In genomic region chr13:99528547-99528946, GRCh38 we compare ENCODE assay signal across 8 cellular contexts. TPM values are rescaled to one million over a fixed set of nuclear protein-coding genes. Genes with fewer than 3 reads are reported as not detected.
DNase-seq lines count a peak whose midpoint lies in the region; ATAC-seq and TF ChIP-seq lines count a peak whose summit lies in the region.

No MANE protein-coding gene starts in this region.

- H3K27me3 Mint-ChIP-seq in activated naive CD4-positive, alpha-beta T cell treated with anti-CD3 and anti-CD28 coated beads for 36 hours (ENCODE audit: low read depth), result no peaks in the 10 kb centered on the region
- H3K27me3 Mint-ChIP-seq in activated T-helper 17 cell treated with anti-CD3 and anti-CD28 coated beads, Interleukin-2, amount 50 U/mL, for 72 hours, result no peaks in the 10 kb centered on the region

- no peak for TF ChIP-seq CTCF in lower lobe of right lung (IDR thresholded peaks at IDR 0.05)

- no peaks in the 10 kb centered on the region for H3K4me1 ChIP-seq in lower lobe of right lung

- no peaks in the 10 kb centered on the region; the same call in none of the 2 replicates for H3K36me3 ChIP-seq in H7 (replicated peaks; ENCODE audit: control insufficient read depth, insufficient read depth, low read length)
- peaks cover 56% of the 10 kb centered on the region for H3K36me3 ChIP-seq in lower lobe of right lung

- peak; percentile 57 for ATAC-seq in HG02973 (IDR thresholded peaks at IDR 0.05; ENCODE audit: unreplicated experiment)
- ATAC-seq in activated T-helper 17 cell treated with anti-CD3 and anti-CD28 coated beads, Interleukin-2, amount 50 U/mL, for 72 hours (replicated peaks), result no peak
- no peak for ATAC-seq in lower lobe of right lung

- H3K4me3 Mint-ChIP-seq in activated naive CD4-positive, alpha-beta T cell treated with anti-CD3 and anti-CD28 coated beads for 36 hours, result no peak overlapping the region
- no peak overlapping the region for H3K4me3 Mint-ChIP-seq in activated T-helper 17 cell treated with anti-CD3 and anti-CD28 coated beads, Interleukin-2, amount 50 U/mL, for 72 hours

- H3K27ac ChIP-seq in lower lobe of right lung, result no peak overlapping the region

- H3K9me3 Mint-ChIP-seq in activated naive CD4-positive, alpha-beta T cell treated with anti-CD3 and anti-CD28 coated beads for 36 hours, result no peaks in the 10 kb centered on the region
- no peaks in the 10 kb centered on the region for H3K9me3 Mint-ChIP-seq in activated T-helper 17 cell treated with anti-CD3 and anti-CD28 coated beads, Interleukin-2, amount 50 U/mL, for 72 hours

- no peak overlapping the region for H3K27ac Mint-ChIP-seq in activated naive CD4-positive, alpha-beta T cell treated with anti-CD3 and anti-CD28 coated beads for 36 hours
- H3K27ac Mint-ChIP-seq in activated T-helper 17 cell treated with anti-CD3 and anti-CD28 coated beads, Interleukin-2, amount 50 U/mL, for 72 hours, result no peak overlapping the region

- peak; percentile 64 for DNase-seq in activated naive CD4-positive, alpha-beta T cell treated with anti-CD3 and anti-CD28 coated beads for 36 hours
- DNase-seq in activated naive CD4-positive, alpha-beta T cell treated with Interleukin-2 at 50 U/mL for 16 hours, result no peak
- DNase-seq in RPMI8226 (peak; percentile 8), left kidney (ENCODE audit: low read depth, low spot score) (peak; percentile 39), H7 (no peak), lower lobe of right lung (no peak)

- intact Hi-C loops in activated naive CD4-positive, alpha-beta T cell treated with anti-CD3 and anti-CD28 coated beads for 36 hours (cut with micrococcal nuclease), result loop anchor here (1.0 to 2.0 kb wide), 2 partner anchors 14 to 89 kb away; no protein-coding TSS in a partner anchor
- intact Hi-C loops in lower lobe of right lung (cut with DNase I), result no loop called here

- H3K36me3 Mint-ChIP-seq in activated naive CD4-positive, alpha-beta T cell treated with anti-CD3 and anti-CD28 coated beads for 36 hours (ENCODE audit: low read depth), result peaks cover 43% of the 10 kb centered on the region
- peaks cover 97% of the 10 kb centered on the region for H3K36me3 Mint-ChIP-seq in activated T-helper 17 cell treated with anti-CD3 and anti-CD28 coated beads, Interleukin-2, amount 50 U/mL, for 72 hours (ENCODE audit: low read depth)

- no peaks in the 10 kb centered on the region for H3K9me3 ChIP-seq in lower lobe of right lung

- H3K27me3 ChIP-seq in H7 (ENCODE audit: control insufficient read depth, insufficient read depth, low read length) (no peaks in the 10 kb centered on the region), lower lobe of right lung (ENCODE audit: low read depth) (no peaks in the 10 kb centered on the region)

- H3K4me3 ChIP-seq in H7 (ENCODE audit: insufficient read depth, low read depth, low read length) (no peak overlapping the region), lower lobe of right lung (no peak overlapping the region)

- CTCF ChIA-PET in activated naive CD4-positive, alpha-beta T cell treated with anti-CD3 and anti-CD28 coated beads for 36 hours (lab: Charles Lee), result interaction anchor here (0.9 to 2.0 kb wide), 5 partner anchors 11 to 128 kb away, joined by 3 to 7 read pairs (median 4); no protein-coding TSS in a partner anchor

- peaks cover 29% of the 10 kb centered on the region for H3K4me1 Mint-ChIP-seq in activated naive CD4-positive, alpha-beta T cell treated with anti-CD3 and anti-CD28 coated beads for 36 hours (ENCODE audit: low read depth)
- H3K4me1 Mint-ChIP-seq in activated T-helper 17 cell treated with anti-CD3 and anti-CD28 coated beads, Interleukin-2, amount 50 U/mL, for 72 hours, result peaks cover 35% of the 10 kb centered on the region

RNA-seq across cellular contexts. Expression of gene TM9SF2, which starts 27.3 kb away (rescaled TPM):
- total RNA-seq in activated naive CD4-positive, alpha-beta T cell treated with anti-CD3 and anti-CD28 coated beads for 36 hours, result 10 to 100 TPM; 35.2 to 36.4 TPM
- 10 to 100 TPM; 50.6 to 97.3 TPM for total RNA-seq in activated T-helper 17 cell treated with anti-CD3 and anti-CD28 coated beads, Interleukin-2, amount 50 U/mL, for 72 hours
- 75.3 and 88.8 TPM in 2 replicates for total RNA-seq in H7 (2014; rRNA removed; shearing (Covaris generic))
- 138 TPM for total RNA-seq in lower lobe of right lung

Comparison
In these comparisons a context has a peak if more than half of its experiments do, and no peak if none do; other contexts are left out.
1. DNase-seq: peak in activated naive CD4-positive, alpha-beta T cell treated with anti-CD3 and anti-CD28 coated beads for 36 hours (single experiment), RPMI8226 (single experiment) and left kidney (single experiment); none in activated naive CD4-positive, alpha-beta T cell treated with Interleukin-2 at 50 U/mL for 16 hours (single experiment), H7 (single experiment) and lower lobe of right lung (single experiment).